Comparison of ENCODE assay signal across 13 cellular contexts in genomic region chr14:100107236-100107635, GRCh38. TPM values are rescaled to one million over a fixed set of nuclear protein-coding genes. Genes with fewer than 3 reads are reported as not detected.
A peak's percentile ranks its signal among the peaks of the same experiment; 100 is the strongest.
DNase-seq lines count a peak whose midpoint lies in the region; ATAC-seq, FAIRE-seq and TF ChIP-seq lines count a peak whose summit lies in the region.
"Had no signal": no experiment of that assay in that cellular context is flagged by ENCODE, and none has a peak within 500 bp of the region (broad histone marks: within the 10 kb centered on the region; RNA-seq: fewer than 3 reads in every experiment).

No MANE protein-coding gene starts in this region.

- no peak overlapping the region for H3K4me3 ChIP-seq in Loucy (ENCODE audit: low read length, poor library complexity, severe bottlenecking)
- H3K4me3 ChIP-seq in bronchial epithelial cell (ENCODE audit: low read depth, low read length), result no peak overlapping the region
- H3K4me3 ChIP-seq in neuronal stem cell (ENCODE audit: low read length in 2 of 2), result no peak overlapping the region
- H3K4me3 ChIP-seq: cardiac muscle cell had no signal

- FAIRE-seq in bronchial epithelial cell (lab: Jason Lieb, UNC), result peak; percentile 89
- FAIRE-seq: islet of Langerhans had no signal

- H3K9ac ChIP-seq in Loucy (ENCODE audit: low read depth, low read length, poor library complexity, severe bottlenecking), result peak overlapping the region; percentile 10
- H3K9ac ChIP-seq in neuronal stem cell (ENCODE audit: low read depth, low read length, poor library complexity), result no peak overlapping the region

- H3K23ac ChIP-seq in neuronal stem cell (ENCODE audit: low read depth, low read length, poor library complexity), result no peak overlapping the region

- H3K79me1 ChIP-seq in neuronal stem cell (ENCODE audit: low read depth, low read length), result peaks cover 5% of the 10 kb centered on the region

- H2AK5ac ChIP-seq in neuronal stem cell (ENCODE audit: low read depth, low read length), result no peak overlapping the region

- H3K27ac Mint-ChIP-seq in CD4-positive, alpha-beta T cell, result peak overlapping the region; percentile 98

- no peak for ATAC-seq in CD4-positive, alpha-beta T cell (ENCODE audit: poor library complexity)
- ATAC-seq in sciatic nerve, result no peak

- no peaks in the 10 kb centered on the region for H3K27me3 ChIP-seq in CD4-positive, alpha-beta T cell (ENCODE audit: control insufficient read depth, insufficient read depth, low read length)
- no peaks in the 10 kb centered on the region for H3K27me3 ChIP-seq in Loucy (ENCODE audit: insufficient read depth, low read length, poor library complexity, severe bottlenecking)
- no peaks in the 10 kb centered on the region for H3K27me3 ChIP-seq in bronchial epithelial cell (ENCODE audit: control insufficient read depth, insufficient read depth, low read length)
- no peaks in the 10 kb centered on the region for H3K27me3 ChIP-seq in neuronal stem cell (ENCODE audit: control insufficient read depth in 3 of 3, insufficient read depth in 3 of 3, low read depth in 1 of 3, low read length in 3 of 3)
- H3K27me3 ChIP-seq: cardiac muscle cell had no signal

- peak overlapping the region; percentile 11 for H3K4me3 Mint-ChIP-seq in CD4-positive, alpha-beta T cell

- H3K36me3 ChIP-seq in Loucy (ENCODE audit: insufficient read depth, low read length) (peaks cover 92% of the 10 kb centered on the region), bronchial epithelial cell (ENCODE audit: control insufficient read depth, insufficient read depth, low read length) (peaks cover 2% of the 10 kb centered on the region), neuronal stem cell (replicated peaks in 1 of 2; ENCODE audit: control insufficient read depth in 2 of 2, insufficient read depth in 2 of 2, low read length in 2 of 2) (peaks cover 7 to 38% of the 10 kb centered on the region in 2 donors)
- H3K36me3 ChIP-seq: cardiac muscle cell had no signal

- H3K18ac ChIP-seq in neuronal stem cell (ENCODE audit: low read length), result no peak overlapping the region

- H3K27ac ChIP-seq in CD4-positive, alpha-beta T cell (ENCODE audit: low read depth, low read length), result peak overlapping the region; percentile 85
- no peak overlapping the region for H3K27ac ChIP-seq in neuronal stem cell (replicated peaks; ENCODE audit: low read length)
- H3K27ac ChIP-seq: cardiac muscle cell had no signal

- no peaks in the 10 kb centered on the region for H3K9me2 ChIP-seq in Loucy (replicated peaks; ENCODE audit: low read depth, low read length)

- no peak overlapping the region for H2BK120ac ChIP-seq in neuronal stem cell (ENCODE audit: low read depth, low read length)

- TF ChIP-seq CTCF in CD4-positive, alpha-beta T cell (IDR thresholded peaks at IDR 0.05), result no peak
- TF ChIP-seq CTCF in Loucy (conservative IDR thresholded peaks at IDR 0.05; ENCODE audit: low read length) (no peak), bronchial epithelial cell (IDR thresholded peaks at IDR 0.05; ENCODE audit: insufficient read depth, low read length, severe bottlenecking) (no peak)

- peaks cover 97% of the 10 kb centered on the region for H3K79me2 ChIP-seq in Loucy (ENCODE audit: insufficient read depth, low read length)

- intact Hi-C loops in CD4-positive, alpha-beta T cell (cut with DNase I, micrococcal nuclease), result no loop called here
- intact Hi-C loops in sciatic nerve (cut with DNase I), result no loop called here

- POLR2A ChIA-PET in CD4-positive, alpha-beta T cell (lab: Charles Lee), result interaction anchor here (1.0 to 49.3 kb wide), 4 partner anchors 11 to 45 kb away, joined by 3 to 1638 read pairs (median 106); partner anchors contain the start of gene EVL

- H3K4ac ChIP-seq in neuronal stem cell (ENCODE audit: low read length), result no peak overlapping the region

- H3K4me2 ChIP-seq in Loucy (ENCODE audit: low read depth, low read length, poor library complexity, severe bottlenecking), result no peak overlapping the region
- no peak overlapping the region for H3K4me2 ChIP-seq in neuronal stem cell (ENCODE audit: insufficient read depth, low read length, poor library complexity, severe bottlenecking)

- CTCF ChIA-PET in CD4-positive, alpha-beta T cell (lab: Charles Lee), result interaction anchor here (0.9 to 34.3 kb wide), 8 partner anchors 7 to 125 kb away, joined by 3 to 1090 read pairs (median 13); partner anchors contain the start of gene EVL

- peaks cover 80% of the 10 kb centered on the region for H3K4me1 Mint-ChIP-seq in CD4-positive, alpha-beta T cell (ENCODE audit: low read depth)

- H3K4me1 ChIP-seq in Loucy (ENCODE audit: insufficient read depth, low read length, poor library complexity, severe bottlenecking) (peaks cover 53% of the 10 kb centered on the region), neuronal stem cell (ENCODE audit: control insufficient read depth in 2 of 2, insufficient read depth in 1 of 2, low read depth in 1 of 2, low read length in 2 of 2) (peaks cover 0 to 2% of the 10 kb centered on the region in 2 donors)

- H2BK5ac ChIP-seq in neuronal stem cell (ENCODE audit: low read length), result no peak overlapping the region

- H2BK12ac ChIP-seq in neuronal stem cell (ENCODE audit: low read length), result no peak overlapping the region

- H4K20me1 ChIP-seq in Loucy (ENCODE audit: insufficient read depth, low read length, poor library complexity, severe bottlenecking), result peaks cover 64% of the 10 kb centered on the region

- H3F3A ChIP-seq in Loucy (ENCODE audit: low read depth), result no peaks in the 10 kb centered on the region

- H4K8ac ChIP-seq in neuronal stem cell (ENCODE audit: low read depth, low read length), result no peak overlapping the region

- no peaks in the 10 kb centered on the region for H3K9me3 ChIP-seq in CD4-positive, alpha-beta T cell (ENCODE audit: control insufficient read depth, low read length)
- no peaks in the 10 kb centered on the region for H3K9me3 ChIP-seq in Loucy (ENCODE audit: insufficient read depth, low read depth, low read length)
- no peaks in the 10 kb centered on the region for H3K9me3 ChIP-seq in neuronal stem cell (replicated peaks in 1 of 2; ENCODE audit: control insufficient read depth in 2 of 2, insufficient read depth in 1 of 2, low read depth in 1 of 2, low read length in 2 of 2)

- H3K14ac ChIP-seq in neuronal stem cell (ENCODE audit: low read length), result no peak overlapping the region

- H4K91ac ChIP-seq in neuronal stem cell (ENCODE audit: low read depth, low read length, poor library complexity), result no peak overlapping the region

- H2BK15ac ChIP-seq in neuronal stem cell (ENCODE audit: low read length), result no peak overlapping the region

- H2AFZ ChIP-seq in Loucy (ENCODE audit: low read length) (no peak overlapping the region), neuronal stem cell (ENCODE audit: low read length) (no peak overlapping the region)

- WGBS in neuronal stem cell (ENCODE audit: extremely low coverage in 2 of 2, insufficient read length in 2 of 2, insufficient replicate concordance in 1 of 2), 2 donors, result no CpG with 5 or more reads among the region's 5 CpGs

- H3K36me3 Mint-ChIP-seq in CD4-positive, alpha-beta T cell (ENCODE audit: low read depth), result peaks cover 98% of the 10 kb centered on the region

- H3K27me3 Mint-ChIP-seq in CD4-positive, alpha-beta T cell, result no peaks in the 10 kb centered on the region

- no peaks in the 10 kb centered on the region for H3K9me3 Mint-ChIP-seq in CD4-positive, alpha-beta T cell

- peak in 1 of 10 experiments; percentile 33 for DNase-seq in CD4-positive, alpha-beta T cell
- peak; percentile 96 for DNase-seq in bronchial epithelial cell (ENCODE audit: low read depth)
- peak; percentile 48 for DNase-seq in sciatic nerve (ENCODE audit: low spot score)
- DNase-seq in NCI-H526 treated with DMSO at 0.1 percent for 48 hours (lab: John Stamatoyannopoulos, UW), result no peak
- no peak for DNase-seq in neuronal stem cell (ENCODE audit: low spot score)
- no peak for DNase-seq in DMS 273 (lab: John Stamatoyannopoulos, UW; ENCODE audit: unreplicated experiment)
- no peak for DNase-seq in NCI-H1105 (lab: John Stamatoyannopoulos, UW)
- DNase-seq: NCI-H69 had no signal

RNA-seq across cellular contexts. Expression of gene EVL, which starts 42.0 kb away (rescaled TPM):
- total RNA-seq in CD4-positive, alpha-beta T cell, result 100 to 1,000 TPM; 660 to 678 TPM
- total RNA-seq in bronchial epithelial cell, result 6.1 and 6.4 TPM in 2 replicates
- 87.2 TPM for total RNA-seq in sciatic nerve
- 130 TPM for polyA plus RNA-seq in neuronal stem cell (2013, experiment 1 of 2)
- 124 TPM for polyA plus RNA-seq in neuronal stem cell (2013, experiment 2 of 2)

RNA-seq across cellular contexts. Expression of gene DEGS2, which starts 52.2 kb away (rescaled TPM):
- total RNA-seq in CD4-positive, alpha-beta T cell, result under 1 TPM in 1 of 2 experiments, not detected in 1; 0.11 TPM
- 0.53 and 9.7 TPM in 2 replicates for total RNA-seq in bronchial epithelial cell
- total RNA-seq in sciatic nerve, result 3.4 TPM
- 0.11 TPM for polyA plus RNA-seq in neuronal stem cell (2013, experiment 1 of 2)
- polyA plus RNA-seq in neuronal stem cell (2013, experiment 2 of 2), result 0.07 TPM
- total RNA-seq: SK-MEL-5 had no signal
- polyA plus RNA-seq: fibroblast of lung had no signal

Comparison
In these comparisons a context has a peak if more than half of its experiments do, and no peak if none do; other contexts are left out.
1. DNase-seq: peak in bronchial epithelial cell (single experiment) and sciatic nerve (single experiment); none in NCI-H526 treated with DMSO at 0.1 percent for 48 hours (single experiment), neuronal stem cell (single experiment), DMS 273 (single experiment) and NCI-H1105 (single experiment).
2. RNA of gene EVL, which starts 42.0 kb away (total RNA-seq): 660 to 678 TPM in CD4-positive, alpha-beta T cell and 87.2 TPM in sciatic nerve (single experiment); 6.1 to 6.4 TPM in bronchial epithelial cell; every median in the first group is over 10 times any median in the second.